ENCODE assay signal across 9 cellular contexts in genomic region chr1:245917403-245917802, GRCh38.
"Had no signal": no experiment of that assay in that cellular context is flagged by ENCODE, and none has a peak within 500 bp of the region (broad histone marks: within the 10 kb centered on the region; RNA-seq: fewer than 3 reads in every experiment).

No MANE protein-coding gene starts in this region.

- DNase-seq: GM23248, GOT3, H7, H9, HCEC 1CT, HFFc6 had no signal

- H3K9ac ChIP-seq: GM23248 had no signal

- H3K27ac ChIP-seq: GM23248 had no signal

- H3K9me3 ChIP-seq: HAP-1 had no signal

- H2AFZ ChIP-seq: GM23248, GM23338 had no signal

- H3K4me3 ChIP-seq: GM23248, GM23338, HAP-1 had no signal

- H3K4me2 ChIP-seq: GM23338 had no signal

- H3K4me1 ChIP-seq: HAP-1 had no signal

- ATAC-seq: GM23338, HCT116 had no signal
